8 cellular contexts compared by ENCODE assay signal in genomic region chr22:23913661-23914353, GRCh38. TPM values are rescaled to one million over a fixed set of nuclear protein-coding genes. Genes with fewer than 3 reads are reported as not detected.
DNase-seq lines count a peak whose midpoint lies in the region; ATAC-seq and TF ChIP-seq lines count a peak whose summit lies in the region.

No MANE protein-coding gene starts in this region.

- peaks cover 18% of the 10 kb centered on the region for H3K79me2 ChIP-seq in mammary epithelial cell (ENCODE audit: insufficient read depth, low read length)

- H3K36me3 ChIP-seq in WERI-Rb-1 (peaks cover 2% of the 10 kb centered on the region), mammary epithelial cell (ENCODE audit: insufficient read depth, low read length) (peaks cover 4% of the 10 kb centered on the region), iPS-20b (ENCODE audit: insufficient read depth, low read depth, low read length) (no peaks in the 10 kb centered on the region), skeletal muscle tissue (ENCODE audit: control insufficient read depth in 3 of 3, insufficient read depth in 3 of 3, low read length in 3 of 3) (peaks cover 0 to 2% (median 0%) of the 10 kb centered on the region in 3 donors)

- BruUV-seq in mammary epithelial cell (replicated peaks; lab: Mats Ljungman, UMichigan) = no TSS peak

- DNase-seq in ACHN = peak; percentile 98
- peak; percentile 93 for DNase-seq in NCI-H2196 (lab: John Stamatoyannopoulos, UW; ENCODE audit: unreplicated experiment)
- DNase-seq in WERI-Rb-1 = peak; percentile 100
- DNase-seq in mammary epithelial cell = peak; percentile 98

- no peaks in the 10 kb centered on the region for H4K20me1 ChIP-seq in mammary epithelial cell (ENCODE audit: insufficient read depth, low read length)

- peaks cover 4% of the 10 kb centered on the region for H3K4me1 ChIP-seq in mammary epithelial cell (ENCODE audit: insufficient read depth, low read length)
- H3K4me1 ChIP-seq in iPS-20b (ENCODE audit: insufficient read depth, low read length) = peaks cover 12% of the 10 kb centered on the region; the same call in 1 of the 2 replicates
- peaks cover 6 to 12% (median 9%) of the 10 kb centered on the region in 3 donors for H3K4me1 ChIP-seq in skeletal muscle tissue (ENCODE audit: control insufficient read depth in 3 of 3, insufficient read depth in 3 of 3, low read length in 3 of 3)

- H3K4me2 ChIP-seq in mammary epithelial cell (ENCODE audit: insufficient read depth, low read depth, low read length) = peak overlapping the region; percentile 93

- in situ Hi-C loops in ACHN (cut with HindIII; ENCODE audit: low pct_ligation_motif_present, low pct_unique_long_range_greater_than_20kb, low sequenced_read_pairs) = no loop called here
- in situ Hi-C loops in mammary epithelial cell (cut with MboI; ENCODE audit: low sequenced_read_pairs in 2 of 2) = no loop called here

- H3K27ac ChIP-seq in WERI-Rb-1 (peak overlapping the region; percentile 98), mammary epithelial cell (ENCODE audit: insufficient read depth, low read depth, low read length) (peak overlapping the region; percentile 81), iPS-20b (ENCODE audit: low read length) (peak overlapping the region; percentile 33), skeletal muscle tissue (ENCODE audit: low read depth, low read length) (peak overlapping the region; percentile 89)

- ATAC-seq in GM18873 (IDR thresholded peaks at IDR 0.05; ENCODE audit: low FRiP score, unreplicated experiment) = peak; percentile 92
- ATAC-seq in HG03135 (IDR thresholded peaks at IDR 0.05; ENCODE audit: unreplicated experiment) = peak; percentile 97

- intact Hi-C loops in mammary epithelial cell (cut with micrococcal nuclease) = no loop called here

- TF ChIP-seq CTCF in WERI-Rb-1 (IDR thresholded peaks at IDR 0.05; ENCODE audit: low read depth, low read length) (no peak), mammary epithelial cell (conservative IDR thresholded peaks at IDR 0.05 in 1 of 2, IDR thresholded peaks at IDR 0.05 in 1 of 2; ENCODE audit: extremely low read depth in 1 of 2, insufficient read depth in 1 of 2, low read depth in 1 of 2, low read length in 2 of 2) (no peak)

- H2AFZ ChIP-seq in mammary epithelial cell (ENCODE audit: low read depth, low read length) = peak overlapping the region; percentile 90

- H3K9ac ChIP-seq in mammary epithelial cell (ENCODE audit: insufficient read depth, low read length) (peak overlapping the region; percentile 80), iPS-20b (ENCODE audit: low read depth, low read length) (peak overlapping the region; percentile 85), skeletal muscle tissue (ENCODE audit: low read depth in 1 of 3, low read length in 3 of 3) (peak overlapping the region; percentile 84 to 91 (median 89))

- H3K4me3 ChIP-seq in WERI-Rb-1 (ENCODE audit: low read depth, low read length) (peak overlapping the region; percentile 68), mammary epithelial cell (replicated peaks in 1 of 3; ENCODE audit: insufficient read depth in 1 of 3, low read depth in 2 of 3, low read length in 3 of 3) (peak overlapping the region; percentile 61 to 71 (median 69)), iPS-20b (ENCODE audit: low read length) (peak overlapping the region; percentile 76), skeletal muscle tissue (ENCODE audit: low read length in 3 of 3) (peak overlapping the region; percentile 88 to 90 (median 89))

- WGBS in mammary epithelial cell (ENCODE audit: low coverage, missing lambda C conversion rate) = under 1% methylated on average over 26 of the region's 44 CpGs

- dilution Hi-C loops in mammary epithelial cell (cut with HindIII; ENCODE audit: low sequenced_read_pairs) = loop anchor here (10.0 kb wide), 1 partner anchor 61 kb away; the partner anchor contains the start of gene DDT

- H3K27me3 ChIP-seq in WERI-Rb-1 (ENCODE audit: insufficient read depth, low read depth, severe bottlenecking) (no peaks in the 10 kb centered on the region), mammary epithelial cell (ENCODE audit: insufficient read depth, low read length) (no peaks in the 10 kb centered on the region), iPS-20b (ENCODE audit: insufficient read depth, low read length) (no peaks in the 10 kb centered on the region), skeletal muscle tissue (ENCODE audit: control insufficient read depth in 3 of 3, insufficient read depth in 3 of 3, low read length in 3 of 3) (no peaks in the 10 kb centered on the region)

- CTCF ChIA-PET in mammary epithelial cell (lab: Charles Lee; ENCODE audit: low non-redundant PET) = interaction anchor here (0.6 kb wide), 1 partner anchor 1803 kb away, joined by 3 read pairs; no protein-coding TSS in a partner anchor

- H3K9me3 ChIP-seq in WERI-Rb-1 (ENCODE audit: severe bottlenecking) (no peaks in the 10 kb centered on the region), mammary epithelial cell (replicated peaks; ENCODE audit: insufficient read depth, low read length) (no peaks in the 10 kb centered on the region), iPS-20b (ENCODE audit: insufficient read depth, low read depth, low read length) (no peaks in the 10 kb centered on the region), skeletal muscle tissue (ENCODE audit: control insufficient read depth in 3 of 3, low read length in 3 of 3) (no peaks in the 10 kb centered on the region)

RNA-seq across cellular contexts. Expression of gene MIF, which starts 19.6 kb away (rescaled TPM):
- total RNA-seq in mammary epithelial cell (1,000 to 10,000 TPM in 1 of 2 donors, 100 to 1,000 TPM in 1; 359 to 1,214 TPM), skeletal muscle tissue (76.7 TPM)
- polyA plus RNA-seq in mammary epithelial cell = 582 TPM
- polyA minus RNA-seq in mammary epithelial cell = 28.8 TPM

RNA-seq across cellular contexts. Expression of gene GSTT2B, which starts 47.2 kb away (rescaled TPM):
- total RNA-seq in mammary epithelial cell = 10 to 100 TPM in 1 of 2 donors, 1 to 10 TPM in 1; 8.1 to 15.8 TPM
- 3.4 TPM for polyA plus RNA-seq in mammary epithelial cell
- polyA minus RNA-seq in mammary epithelial cell = not detected
- 4.7 TPM for total RNA-seq in skeletal muscle tissue

RNA-seq across cellular contexts. Expression of gene DDTL, which starts 52.9 kb away (rescaled TPM):
- total RNA-seq in mammary epithelial cell (under 1 TPM; 0.17 to 0.96 TPM), skeletal muscle tissue (3.7 TPM)
- not detected for polyA plus RNA-seq in mammary epithelial cell
- not detected for polyA minus RNA-seq in mammary epithelial cell

RNA-seq across cellular contexts. Expression of gene SLC2A11, which starts 56.1 kb away (rescaled TPM):
- total RNA-seq in mammary epithelial cell (10 to 100 TPM; 14.7 to 26.3 TPM), skeletal muscle tissue (2.1 TPM)
- polyA plus RNA-seq in mammary epithelial cell = 6.0 TPM
- 0.78 TPM for polyA minus RNA-seq in mammary epithelial cell

Comparison
In these comparisons a context has a peak if more than half of its experiments do, and no peak if none do; other contexts are left out.
1. Peak in every context shown above with its lines: DNase-seq, ATAC-seq, H3K4me3 ChIP-seq and H3K27ac ChIP-seq.
2. H3K27ac ChIP-seq: peak in every context shown above with its lines; median percentile 98 in WERI-Rb-1; 89 in skeletal muscle tissue; 81 in mammary epithelial cell; 33 in iPS-20b.